In genomic region chr10:129323311-129323710, GRCh38 we compare ENCODE assay signal across 14 cellular contexts.
"Had no signal": no experiment of that assay in that cellular context is flagged by ENCODE, and none has a peak within 500 bp of the region (broad histone marks: within the 10 kb centered on the region; RNA-seq: fewer than 3 reads in every experiment).

No MANE protein-coding gene starts in this region.

- H3K9me3 ChIP-seq: adrenal gland, colonic mucosa, gastrocnemius medialis, mucosa of descending colon had no signal

- H3K4me1 ChIP-seq: adrenal gland, colonic mucosa, gastrocnemius medialis, upper lobe of left lung had no signal

- H3K27me3 ChIP-seq: adrenal gland, colonic mucosa, gastrocnemius medialis, upper lobe of left lung had no signal

- H3K4me3 ChIP-seq: adrenal gland, colonic mucosa, gastrocnemius medialis, mucosa of descending colon, upper lobe of left lung had no signal

- H3K27ac ChIP-seq: adrenal gland, colonic mucosa, gastrocnemius medialis, upper lobe of left lung had no signal

- DNase-seq: activated CD4-positive, alpha-beta T cell treated with anti-CD3 and anti-CD28 coated beads for 48 hours; activated CD8-positive, alpha-beta T cell treated with anti-CD3 and anti-CD28 coated beads, Interleukin-2, amount 10 ng/mL, durations not matched to agents 7 days and 5 days; activated naive CD4-positive, alpha-beta T cell treated with anti-CD3 and anti-CD28 coated beads, Interleukin-2, amount 10 ng/mL, durations not matched to agents 7 days and 5 days; adrenal gland; caudate nucleus; colonic mucosa; effector CD4-positive, alpha-beta T cell; gastrocnemius medialis; mucosa of descending colon; naive thymus-derived CD8-positive, alpha-beta T cell; stimulated activated CD4-positive, alpha-beta T cell treated with anti-CD3 and anti-CD28 coated beads, Interleukin-2, amount 100 ng/mL, for 48 hours; stimulated activated naive CD4-positive, alpha-beta T cell treated with Interleukin-2 at 50 U/mL for 16 hours; T-helper 1 cell; upper lobe of left lung had no signal

- H3K36me3 ChIP-seq: adrenal gland, colonic mucosa, gastrocnemius medialis, upper lobe of left lung had no signal
